Comparison of ENCODE assay signal across 8 cellular contexts in the genomic region with DNA sequence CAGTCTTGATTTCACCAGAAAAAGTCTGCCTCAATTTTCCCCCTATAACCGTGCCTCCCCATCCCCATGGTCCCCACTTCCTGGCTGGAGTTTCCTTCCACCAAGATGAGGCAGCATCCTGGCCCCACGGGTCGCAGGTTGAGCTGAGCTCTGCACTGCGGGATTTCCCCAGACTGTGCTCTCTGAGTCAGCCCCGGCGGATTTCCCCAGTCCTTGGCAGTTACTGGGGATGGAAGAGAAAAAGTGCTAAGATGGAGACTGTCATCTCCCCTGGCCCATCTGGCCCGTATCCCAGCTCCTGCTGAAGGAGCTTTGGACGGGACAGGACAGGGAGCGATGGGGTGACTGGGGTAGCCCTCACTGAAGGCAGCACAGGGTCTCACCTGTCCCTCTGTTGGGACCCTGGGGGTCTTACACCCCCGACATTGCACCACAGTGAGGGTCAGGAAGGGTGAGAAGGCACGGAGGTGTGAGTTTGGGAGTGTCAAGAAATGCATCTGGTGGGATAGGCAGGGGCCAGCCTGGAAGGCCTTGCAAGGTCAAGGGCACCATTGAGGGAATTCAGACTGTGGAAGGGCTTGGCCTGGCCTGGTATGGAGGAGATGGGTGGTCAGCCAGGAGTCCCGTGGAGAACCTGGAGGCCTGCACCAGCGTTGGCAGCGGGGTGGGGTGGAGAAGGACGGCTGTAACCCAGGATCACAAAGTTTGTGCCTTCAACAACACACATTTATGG. TPM values are rescaled to one million over a fixed set of nuclear protein-coding genes. Genes with fewer than 3 reads are reported as not detected.
DNase-seq lines count a peak whose midpoint lies in the region; ATAC-seq, FAIRE-seq and TF ChIP-seq lines count a peak whose summit lies in the region.

No MANE protein-coding gene starts in this region.

- no peak for TF ChIP-seq POLR2A in sigmoid colon (IDR thresholded peaks at IDR 0.05)

- peaks cover 36% of the 10 kb centered on the region for H3K36me3 ChIP-seq in brain microvascular endothelial cell (replicated peaks)
- peaks cover 0 to 63% (median 27%) of the 10 kb centered on the region in 4 donors for H3K36me3 ChIP-seq in sigmoid colon

- peak; percentile 69 for FAIRE-seq in RCC 7860 (lab: Jason Lieb, UNC)

- peak; percentile 85 for DNase-seq in GM10266 (ENCODE audit: extremely low spot score)
- DNase-seq in RCC 7860 (ENCODE audit: low spot score) = peak; percentile 58
- DNase-seq in brain microvascular endothelial cell = peak; percentile 72
- peak; percentile 45 for DNase-seq in sigmoid colon
- no peak for DNase-seq in NCI-H2171 treated with DMSO at 0.1 percent for 48 hours (lab: John Stamatoyannopoulos, UW)
- no peak for DNase-seq in caudate nucleus (lab: John Stamatoyannopoulos, UW)

- no peak overlapping the region for H3K4me3 ChIP-seq in brain microvascular endothelial cell (ENCODE audit: low read depth, low read length)
- no peak overlapping the region for H3K4me3 ChIP-seq in sigmoid colon

- TF ChIP-seq EP300 in sigmoid colon (IDR thresholded peaks at IDR 0.05) = no peak

- in situ Hi-C loops in brain microvascular endothelial cell (cut with HindIII; ENCODE audit: low pct_ligation_motif_present, low sequenced_read_pairs) = no loop called here

- H3K4me1 ChIP-seq in sigmoid colon = no peaks in the 10 kb centered on the region

- intact Hi-C loops in sigmoid colon (cut with DNase I) = no loop called here

- no peaks in the 10 kb centered on the region for H3K9me3 ChIP-seq in sigmoid colon

- 79 to 86% methylated on average over 15 of the region's 15 CpGs for WGBS in sigmoid colon, 2 donors

- H3K27ac ChIP-seq in brain microvascular endothelial cell (peak overlapping the region; percentile 21), sigmoid colon (no peak overlapping the region), caudate nucleus (ENCODE audit: low read depth, low read length) (no peak overlapping the region)

- H3K27me3 ChIP-seq in brain microvascular endothelial cell (replicated peaks) (no peaks in the 10 kb centered on the region), sigmoid colon (no peaks in the 10 kb centered on the region)

- ATAC-seq in HG02884 (IDR thresholded peaks at IDR 0.05; ENCODE audit: unreplicated experiment) (no peak), HG03097 (IDR thresholded peaks at IDR 0.05; ENCODE audit: low FRiP score, unreplicated experiment) (no peak)

- TF ChIP-seq CTCF in GM10266 (IDR thresholded peaks at IDR 0.05; ENCODE audit: control insufficient read depth, insufficient read depth, low read depth, missing control alignments) (no peak), brain microvascular endothelial cell (IDR thresholded peaks at IDR 0.05; ENCODE audit: low read depth, low read length, missing control alignments) (no peak), sigmoid colon (IDR thresholded peaks at IDR 0.05) (no peak)

RNA-seq across cellular contexts. Expression of gene NADSYN1, which starts 36.5 kb away (rescaled TPM):
- 10 to 100 TPM; 24.6 to 72.0 (median 38.3) TPM for total RNA-seq in sigmoid colon
- polyA plus RNA-seq in sigmoid colon = 100 to 1,000 TPM in 1 of 3 donors, 10 to 100 TPM in 2; 31.8 to 136 (median 42.5) TPM

RNA-seq across cellular contexts. Expression of gene KRTAP5-7, which starts 37.6 kb away (rescaled TPM):
- total RNA-seq in sigmoid colon = under 1 TPM in 1 of 4 donors, not detected in 3; 0.49 TPM
- polyA plus RNA-seq in sigmoid colon = under 1 TPM in 1 of 3 donors, not detected in 2; 0.32 TPM

RNA-seq across cellular contexts. Expression of gene DHCR7, which starts 41.3 kb away (rescaled TPM):
- 1 to 10 TPM; 4.1 to 7.5 (median 5.3) TPM for total RNA-seq in sigmoid colon
- polyA plus RNA-seq in sigmoid colon = 10 to 100 TPM in 1 of 3 donors, 1 to 10 TPM in 2; 2.4 to 54.2 (median 8.8) TPM

RNA-seq across cellular contexts. Expression of gene KRTAP5-8, which starts 48.3 kb away (rescaled TPM):
- total RNA-seq in sigmoid colon = not detected
- under 1 TPM in 1 of 3 donors, not detected in 2; 0.29 TPM for polyA plus RNA-seq in sigmoid colon

RNA-seq across cellular contexts. Expression of gene KRTAP5-9, which starts 58.7 kb away (rescaled TPM):
- total RNA-seq in sigmoid colon = under 1 TPM in 1 of 4 donors, not detected in 3; 0.66 TPM
- polyA plus RNA-seq in sigmoid colon = under 1 TPM in 1 of 3 donors, not detected in 2; 0.52 TPM

Comparison
In these comparisons a context has a peak if more than half of its experiments do, and no peak if none do; other contexts are left out.
1. DNase-seq: peak in GM10266 (single experiment), RCC 7860 (single experiment), brain microvascular endothelial cell (single experiment) and sigmoid colon (single experiment); none in NCI-H2171 treated with DMSO at 0.1 percent for 48 hours (single experiment) and caudate nucleus (0 of 61).